ENCODE assay signal across 15 cellular contexts in genomic region chr1:1259948-1260614, GRCh38. TPM values are rescaled to one million over a fixed set of nuclear protein-coding genes. Genes with fewer than 3 reads are reported as not detected.
DNase-seq lines count a peak whose midpoint lies in the region; ATAC-seq lines count a peak whose summit lies in the region.
"Had no signal": no experiment of that assay in that cellular context is flagged by ENCODE, and none has a peak within 500 bp of the region (broad histone marks: within the 10 kb centered on the region; RNA-seq: fewer than 3 reads in every experiment).

No MANE protein-coding gene starts in this region.

- H3K4me3 Mint-ChIP-seq in activated CD4-positive, alpha-beta memory T cell treated with anti-CD3 and anti-CD28 coated beads, Interleukin-2, amount 10 ng/mL, durations not matched to agents 7 days and 5 days: no peak overlapping the region
- no peak overlapping the region for H3K4me3 Mint-ChIP-seq in activated CD4-positive, alpha-beta memory T cell treated with anti-CD3 and anti-CD28 coated beads for 36 hours
- H3K4me3 Mint-ChIP-seq in dendritic cell treated with granulocyte-macrophage colony-stimulating factor and Interleukin-4, amounts not matched to agents 40 ng/mL and 50 ng/mL, for 4 days: peak overlapping the region; percentile 10
- H3K4me3 Mint-ChIP-seq in stimulated activated effector memory CD8-positive, alpha-beta T cell treated with anti-CD3 and anti-CD28 coated beads, Interleukin-12 subunit alpha, Interleukin-12 subunit beta, amount 100 ng/mL, for 72 hours: no peak overlapping the region
- H3K4me3 Mint-ChIP-seq: mesothelial cell of epicardium had no signal

- DNase-seq in activated CD4-positive, alpha-beta memory T cell treated with anti-CD3 and anti-CD28 coated beads, Interleukin-2, amount 10 ng/mL, durations not matched to agents 7 days and 5 days: no peak
- no peak for DNase-seq in activated CD4-positive, alpha-beta memory T cell treated with anti-CD3 and anti-CD28 coated beads for 36 hours
- peak; percentile 81 for DNase-seq in NOMO-1 treated with DMSO at 0.1 percent for 48 hours (lab: John Stamatoyannopoulos, UW; ENCODE audit: unreplicated experiment)
- DNase-seq in stimulated activated effector memory CD8-positive, alpha-beta T cell treated with anti-CD3 and anti-CD28 coated beads, Interleukin-12 subunit alpha, Interleukin-12 subunit beta, amount 100 ng/mL, for 72 hours (ENCODE audit: low spot score in 2 of 2): no peak
- DNase-seq in activated CD4-positive, CD25-positive, alpha-beta regulatory T cell (lab: John Stamatoyannopoulos, UW): no peak
- DNase-seq in iPS-NIHi11 (ENCODE audit: low spot score): no peak
- DNase-seq in hippocampal formation (lab: John Stamatoyannopoulos, UW): no peak
- DNase-seq: ACHN, NCI-H1694 treated with DMSO at 0.1 percent for 48 hours, OCI-M1, right lobe of liver, T-helper 9 cell, testis had no signal

- no peaks in the 10 kb centered on the region for H3K27me3 Mint-ChIP-seq in activated CD4-positive, alpha-beta memory T cell treated with anti-CD3 and anti-CD28 coated beads, Interleukin-2, amount 10 ng/mL, durations not matched to agents 7 days and 5 days
- H3K27me3 Mint-ChIP-seq in activated CD4-positive, alpha-beta memory T cell treated with anti-CD3 and anti-CD28 coated beads for 36 hours: no peaks in the 10 kb centered on the region
- H3K27me3 Mint-ChIP-seq in dendritic cell treated with granulocyte-macrophage colony-stimulating factor and Interleukin-4, amounts not matched to agents 40 ng/mL and 50 ng/mL, for 4 days: no peaks in the 10 kb centered on the region

- POLR2A ChIA-PET in activated CD4-positive, alpha-beta memory T cell treated with anti-CD3 and anti-CD28 coated beads, Interleukin-2, amount 10 ng/mL, durations not matched to agents 7 days and 5 days (lab: Charles Lee): interaction anchor here (2.1 kb wide), 1 partner anchor 9 kb away, joined by 7 read pairs; no protein-coding TSS in a partner anchor
- POLR2A ChIA-PET in activated CD4-positive, alpha-beta memory T cell treated with anti-CD3 and anti-CD28 coated beads for 36 hours (lab: Charles Lee): no interaction called here

- no peak for ATAC-seq in stimulated activated effector memory CD8-positive, alpha-beta T cell treated with anti-CD3 and anti-CD28 coated beads, Interleukin-12 subunit alpha, Interleukin-12 subunit beta, amount 100 ng/mL, for 72 hours

- intact Hi-C loops in activated CD4-positive, alpha-beta memory T cell treated with anti-CD3 and anti-CD28 coated beads for 36 hours (cut with micrococcal nuclease): no loop called here
- intact Hi-C loops in dendritic cell treated with granulocyte-macrophage colony-stimulating factor and Interleukin-4, amounts not matched to agents 40 ng/mL and 50 ng/mL, for 4 days (cut with micrococcal nuclease): no loop called here

- CTCF ChIA-PET in activated CD4-positive, alpha-beta memory T cell treated with anti-CD3 and anti-CD28 coated beads, Interleukin-2, amount 10 ng/mL, durations not matched to agents 7 days and 5 days (lab: Charles Lee): interaction anchor here (1.7 kb wide), 1 partner anchor 138 kb away, joined by 6 read pairs; no protein-coding TSS in a partner anchor
- CTCF ChIA-PET in activated CD4-positive, alpha-beta memory T cell treated with anti-CD3 and anti-CD28 coated beads for 36 hours (lab: Charles Lee): interaction anchor here (0.6 to 1.8 kb wide), 3 partner anchors 15 to 276 kb away, joined by 3 to 8 read pairs (median 3); no protein-coding TSS in a partner anchor

- H3K4me1 Mint-ChIP-seq in activated CD4-positive, alpha-beta memory T cell treated with anti-CD3 and anti-CD28 coated beads, Interleukin-2, amount 10 ng/mL, durations not matched to agents 7 days and 5 days: peaks cover 16% of the 10 kb centered on the region
- peaks cover 8% of the 10 kb centered on the region for H3K4me1 Mint-ChIP-seq in activated CD4-positive, alpha-beta memory T cell treated with anti-CD3 and anti-CD28 coated beads for 36 hours (ENCODE audit: low read depth)
- peaks cover 37% of the 10 kb centered on the region for H3K4me1 Mint-ChIP-seq in dendritic cell treated with granulocyte-macrophage colony-stimulating factor and Interleukin-4, amounts not matched to agents 40 ng/mL and 50 ng/mL, for 4 days (ENCODE audit: low read depth)
- peaks cover 33% of the 10 kb centered on the region for H3K4me1 Mint-ChIP-seq in stimulated activated effector memory CD8-positive, alpha-beta T cell treated with anti-CD3 and anti-CD28 coated beads, Interleukin-12 subunit alpha, Interleukin-12 subunit beta, amount 100 ng/mL, for 72 hours
- H3K4me1 Mint-ChIP-seq: mesothelial cell of epicardium had no signal

- H3K36me3 Mint-ChIP-seq in activated CD4-positive, alpha-beta memory T cell treated with anti-CD3 and anti-CD28 coated beads, Interleukin-2, amount 10 ng/mL, durations not matched to agents 7 days and 5 days (ENCODE audit: low read depth): peaks cover 47% of the 10 kb centered on the region
- H3K36me3 Mint-ChIP-seq in activated CD4-positive, alpha-beta memory T cell treated with anti-CD3 and anti-CD28 coated beads for 36 hours: peaks cover 43% of the 10 kb centered on the region
- peaks cover 97% of the 10 kb centered on the region for H3K36me3 Mint-ChIP-seq in dendritic cell treated with granulocyte-macrophage colony-stimulating factor and Interleukin-4, amounts not matched to agents 40 ng/mL and 50 ng/mL, for 4 days (ENCODE audit: low read depth)
- peaks cover 92% of the 10 kb centered on the region for H3K36me3 Mint-ChIP-seq in stimulated activated effector memory CD8-positive, alpha-beta T cell treated with anti-CD3 and anti-CD28 coated beads, Interleukin-12 subunit alpha, Interleukin-12 subunit beta, amount 100 ng/mL, for 72 hours

- peak overlapping the region; percentile 31 for H3K27ac Mint-ChIP-seq in activated CD4-positive, alpha-beta memory T cell treated with anti-CD3 and anti-CD28 coated beads, Interleukin-2, amount 10 ng/mL, durations not matched to agents 7 days and 5 days
- no peak overlapping the region for H3K27ac Mint-ChIP-seq in activated CD4-positive, alpha-beta memory T cell treated with anti-CD3 and anti-CD28 coated beads for 36 hours
- H3K27ac Mint-ChIP-seq in dendritic cell treated with granulocyte-macrophage colony-stimulating factor and Interleukin-4, amounts not matched to agents 40 ng/mL and 50 ng/mL, for 4 days: peak overlapping the region; percentile 38
- H3K27ac Mint-ChIP-seq in stimulated activated effector memory CD8-positive, alpha-beta T cell treated with anti-CD3 and anti-CD28 coated beads, Interleukin-12 subunit alpha, Interleukin-12 subunit beta, amount 100 ng/mL, for 72 hours: peak overlapping the region; percentile 74
- H3K27ac Mint-ChIP-seq: mesothelial cell of epicardium had no signal

- no peaks in the 10 kb centered on the region for H3K9me3 Mint-ChIP-seq in activated CD4-positive, alpha-beta memory T cell treated with anti-CD3 and anti-CD28 coated beads, Interleukin-2, amount 10 ng/mL, durations not matched to agents 7 days and 5 days
- H3K9me3 Mint-ChIP-seq in activated CD4-positive, alpha-beta memory T cell treated with anti-CD3 and anti-CD28 coated beads for 36 hours: no peaks in the 10 kb centered on the region
- H3K9me3 Mint-ChIP-seq in dendritic cell treated with granulocyte-macrophage colony-stimulating factor and Interleukin-4, amounts not matched to agents 40 ng/mL and 50 ng/mL, for 4 days: no peaks in the 10 kb centered on the region
- no peaks in the 10 kb centered on the region for H3K9me3 Mint-ChIP-seq in stimulated activated effector memory CD8-positive, alpha-beta T cell treated with anti-CD3 and anti-CD28 coated beads, Interleukin-12 subunit alpha, Interleukin-12 subunit beta, amount 100 ng/mL, for 72 hours
- H3K9me3 Mint-ChIP-seq: mesothelial cell of epicardium had no signal

RNA-seq across cellular contexts. Expression of gene C1QTNF12, which starts 13.6 kb away (rescaled TPM):
- 1 to 10 TPM; 2.0 to 4.2 TPM for total RNA-seq in activated CD4-positive, alpha-beta memory T cell treated with anti-CD3 and anti-CD28 coated beads, Interleukin-2, amount 10 ng/mL, durations not matched to agents 7 days and 5 days
- total RNA-seq in activated CD4-positive, alpha-beta memory T cell treated with anti-CD3 and anti-CD28 coated beads for 36 hours: 1 to 10 TPM; 3.8 to 4.2 TPM

RNA-seq across cellular contexts. Expression of gene UBE2J2, which starts 13.6 kb away (rescaled TPM):
- total RNA-seq in activated CD4-positive, alpha-beta memory T cell treated with anti-CD3 and anti-CD28 coated beads, Interleukin-2, amount 10 ng/mL, durations not matched to agents 7 days and 5 days: 10 to 100 TPM; 62.4 to 63.5 TPM
- 10 to 100 TPM; 58.7 to 61.6 TPM for total RNA-seq in activated CD4-positive, alpha-beta memory T cell treated with anti-CD3 and anti-CD28 coated beads for 36 hours

RNA-seq across cellular contexts. Expression of gene SCNN1D, which starts 20.2 kb away (rescaled TPM):
- 1 to 10 TPM; 3.9 to 4.4 TPM for total RNA-seq in activated CD4-positive, alpha-beta memory T cell treated with anti-CD3 and anti-CD28 coated beads, Interleukin-2, amount 10 ng/mL, durations not matched to agents 7 days and 5 days
- 1 to 10 TPM; 4.9 to 7.2 TPM for total RNA-seq in activated CD4-positive, alpha-beta memory T cell treated with anti-CD3 and anti-CD28 coated beads for 36 hours

RNA-seq across cellular contexts. Expression of gene B3GALT6, which starts 28.0 kb away (rescaled TPM):
- 10 to 100 TPM; 13.3 to 14.4 TPM for total RNA-seq in activated CD4-positive, alpha-beta memory T cell treated with anti-CD3 and anti-CD28 coated beads, Interleukin-2, amount 10 ng/mL, durations not matched to agents 7 days and 5 days
- 10 to 100 TPM; 14.6 to 15.5 TPM for total RNA-seq in activated CD4-positive, alpha-beta memory T cell treated with anti-CD3 and anti-CD28 coated beads for 36 hours

RNA-seq across cellular contexts. Expression of gene SDF4, which starts 28.3 kb away (rescaled TPM):
- total RNA-seq in activated CD4-positive, alpha-beta memory T cell treated with anti-CD3 and anti-CD28 coated beads, Interleukin-2, amount 10 ng/mL, durations not matched to agents 7 days and 5 days: 100 to 1,000 TPM; 181 TPM
- total RNA-seq in activated CD4-positive, alpha-beta memory T cell treated with anti-CD3 and anti-CD28 coated beads for 36 hours: 100 to 1,000 TPM; 302 to 305 TPM
